ENCODE assay signal across 31 cellular contexts in genomic region chr1:195962051-195962450, GRCh38.
"Had no signal": no experiment of that assay in that cellular context is flagged by ENCODE, and none has a peak within 500 bp of the region (broad histone marks: within the 10 kb centered on the region; RNA-seq: fewer than 3 reads in every experiment).

No MANE protein-coding gene starts in this region.

- ATAC-seq: activated CD4-positive, CD25-positive, alpha-beta regulatory T cell treated with anti-CD3 and anti-CD28 coated beads, Interleukin-2, amount 50 U/mL, for 24 hours; activated CD8-positive, alpha-beta T cell treated with anti-CD3 and anti-CD28 coated beads for 36 hours; activated T-cell treated with anti-CD3 and anti-CD28 coated beads, Interleukin-2, amount 50 U/mL, for 4 hours; activated T-helper 17 cell treated with anti-CD3 and anti-CD28 coated beads, Interleukin-2, amount 50 U/mL, for 72 hours; effector memory CD8-positive, alpha-beta T cell; foreskin keratinocyte; gastrocnemius medialis; heart left ventricle; T-helper 17 cell had no signal

- FAIRE-seq: astrocyte, colon had no signal

- H3K36me3 ChIP-seq: esophagus muscularis mucosa, gastrocnemius medialis, heart left ventricle, WERI-Rb-1 had no signal

- H3K4me3 ChIP-seq: esophagus muscularis mucosa, gastrocnemius medialis, heart left ventricle had no signal

- H3K27me3 ChIP-seq: esophagus muscularis mucosa, foreskin keratinocyte, gastrocnemius medialis, heart left ventricle had no signal

- DNase-seq: activated B cell treated with CpG ODN at 0.5 μM for 24 hours; activated CD4-positive, alpha-beta T cell treated with anti-CD3 and anti-CD28 coated beads for 48 hours; activated CD4-positive, alpha-beta T cell treated with anti-CD3 and anti-CD28 coated beads, Interleukin-2, amount 50 U/mL, for 1 hour; activated CD4-positive, alpha-beta T cell treated with anti-CD3 and anti-CD28 coated beads, Interleukin-2, amount 50 U/mL, for 48 hours; activated CD8-positive, alpha-beta memory T cell treated with anti-CD3 and anti-CD28 coated beads for 24 hours; activated CD8-positive, alpha-beta T cell treated with anti-CD3 and anti-CD28 coated beads for 36 hours; activated effector memory CD4-positive, alpha-beta T cell treated with Interleukin-2 at 50 U/mL for 16 hours; activated gamma-delta T cell treated with Interleukin-2 at 50 U/mL for 16 hours; activated naive CD4-positive, alpha-beta T cell treated with anti-CD3 and anti-CD28 coated beads, Interleukin-2, amount 50 U/mL, for 16 hours; activated naive CD4-positive, alpha-beta T cell treated with Interleukin-2 at 50 U/mL for 16 hours; activated T-cell treated with anti-CD3 and anti-CD28 coated beads, Interleukin-2, amount 50 U/mL, for 4 hours; amniotic stem cell; anterior cingulate cortex; caudate nucleus; cortex of kidney; dermis blood vessel endothelial cell; effector CD4-positive, alpha-beta T cell; effector memory CD8-positive, alpha-beta T cell; erythroblast; foreskin keratinocyte; gastrocnemius medialis; glutamatergic neuron; heart left ventricle; T-helper 17 cell; T1000; WERI-Rb-1 had no signal

- H3K27ac ChIP-seq: esophagus muscularis mucosa, foreskin keratinocyte, gastrocnemius medialis, heart left ventricle, WERI-Rb-1 had no signal

- H3K9me3 ChIP-seq: esophagus muscularis mucosa, gastrocnemius medialis, heart left ventricle had no signal

- H3K4me1 ChIP-seq: esophagus muscularis mucosa, gastrocnemius medialis, heart left ventricle had no signal
